Comparison of ENCODE assay signal across 8 cellular contexts in genomic region chr12:65171870-65172269, GRCh38. TPM values are rescaled to one million over a fixed set of nuclear protein-coding genes. Genes with fewer than 3 reads are reported as not detected.
DNase-seq lines count a peak whose midpoint lies in the region; ATAC-seq and TF ChIP-seq lines count a peak whose summit lies in the region.

No MANE protein-coding gene starts in this region.

- ATAC-seq in GM21528 (IDR thresholded peaks at IDR 0.05; ENCODE audit: low FRiP score, unreplicated experiment), result no peak
- no peak for ATAC-seq in GM19467 (IDR thresholded peaks at IDR 0.05; ENCODE audit: unreplicated experiment)

- peaks cover 4% of the 10 kb centered on the region for H3K27me3 Mint-ChIP-seq in osteocyte (ENCODE audit: unreplicated experiment)

- H3K4me1 Mint-ChIP-seq in osteocyte (ENCODE audit: unreplicated experiment), result peaks cover 34% of the 10 kb centered on the region

- TF ChIP-seq CTCF in osteocyte (IDR thresholded peaks at IDR 0.05), result no peak

- DNase-seq in GF-D8 (lab: John Stamatoyannopoulos, UW), result peak; percentile 13
- peak; percentile 11 for DNase-seq in NCI-H69 (lab: John Stamatoyannopoulos, UW)
- DNase-seq in dermis blood vessel endothelial cell, result peak; percentile 13
- DNase-seq in osteocyte (ENCODE audit: extremely low spot score, unreplicated experiment), result no peak
- no peak for DNase-seq in ecto neural progenitor cell (ENCODE audit: low spot score)
- no peak for DNase-seq in HuH-7.5 (ENCODE audit: low spot score)

- no peaks in the 10 kb centered on the region for H3K9me3 Mint-ChIP-seq in osteocyte (ENCODE audit: unreplicated experiment)

- peak overlapping the region; percentile 61 for H3K4me3 Mint-ChIP-seq in osteocyte (ENCODE audit: unreplicated experiment)

- H3K36me3 Mint-ChIP-seq in osteocyte (ENCODE audit: unreplicated experiment), result no peaks in the 10 kb centered on the region

- no peak overlapping the region for H3K27ac Mint-ChIP-seq in osteocyte (ENCODE audit: unreplicated experiment)

RNA-seq across cellular contexts. Expression of gene LEMD3, which starts 2.5 kb away (rescaled TPM):
- 29.9 and 30.1 TPM in 2 replicates for total RNA-seq in dermis blood vessel endothelial cell
- total RNA-seq in osteocyte, result 27.2 and 27.5 TPM in 2 replicates

RNA-seq across cellular contexts. Expression of gene WIF1, which starts 50.8 kb away (rescaled TPM):
- total RNA-seq in dermis blood vessel endothelial cell, result not detected in 2 replicates
- not detected in 2 replicates for total RNA-seq in osteocyte

Comparison
In these comparisons a context has a peak if more than half of its experiments do, and no peak if none do; other contexts are left out.
1. DNase-seq: peak in GF-D8 (single experiment), NCI-H69 (single experiment) and dermis blood vessel endothelial cell (single experiment); none in osteocyte (single experiment), ecto neural progenitor cell (single experiment) and HuH-7.5 (single experiment).